ENCODE assay signal across 16 cellular contexts in the genomic region with DNA sequence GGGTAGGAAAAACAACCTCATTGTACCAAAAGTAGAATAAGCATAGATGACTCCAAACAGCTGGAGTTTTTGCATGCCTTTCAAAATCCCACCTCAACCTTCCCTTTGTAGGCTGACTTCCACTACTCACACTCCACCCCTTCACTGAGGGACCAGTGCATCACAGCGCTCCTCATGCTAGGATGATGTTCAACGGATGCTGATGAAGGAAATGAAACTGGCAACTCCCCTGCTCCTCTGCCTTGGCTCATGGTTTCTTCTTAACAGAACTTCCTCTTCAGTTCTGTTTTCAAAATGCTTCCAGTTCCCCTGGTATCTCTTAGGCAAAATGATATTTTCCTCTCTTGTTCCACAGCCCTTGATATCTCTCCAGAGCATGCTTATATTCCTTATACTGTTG. TPM values are rescaled to one million over a fixed set of nuclear protein-coding genes. Genes with fewer than 3 reads are reported as not detected.
"Had no signal": no experiment of that assay in that cellular context is flagged by ENCODE, and none has a peak within 500 bp of the region (broad histone marks: within the 10 kb centered on the region; RNA-seq: fewer than 3 reads in every experiment).

No MANE protein-coding gene starts in this region.

- H3K4me1 ChIP-seq: ascending aorta, uterus had no signal

- DNase-seq: activated CD4-positive, alpha-beta memory T cell treated with anti-CD3 and anti-CD28 coated beads for 36 hours; activated CD4-positive, alpha-beta T cell treated with anti-CD3 and anti-CD28 coated beads for 36 hours; activated CD8-positive, alpha-beta memory T cell treated with anti-CD3 and anti-CD28 coated beads, Interleukin-2, amount 10 ng/mL, durations not matched to agents 7 days and 5 days; activated naive CD4-positive, alpha-beta T cell treated with anti-CD3 and anti-CD28 coated beads, Interleukin-2, amount 10 ng/mL, durations not matched to agents 7 days and 5 days; activated T-cell treated with anti-CD3 and anti-CD28 coated beads, Interleukin-2, amount 50 U/mL, for 24 hours; dermis blood vessel endothelial cell; islet precursor cell; retina; stimulated activated CD4-positive, alpha-beta T cell treated with anti-CD3 and anti-CD28 coated beads, Interleukin-12 subunit alpha, Interleukin-12 subunit beta, amount 100 ng/mL, for 4 hours; tibial artery; uterus had no signal

- H3K36me3 ChIP-seq: uterus had no signal

- H3K9me3 ChIP-seq: ascending aorta, gastroesophageal sphincter, tibial artery, uterus had no signal

- ATAC-seq: activated CD4-positive, alpha-beta T cell treated with anti-CD3 and anti-CD28 coated beads for 36 hours; activated CD8-positive, alpha-beta memory T cell treated with anti-CD3 and anti-CD28 coated beads, Interleukin-2, amount 10 ng/mL, durations not matched to agents 7 days and 5 days; gastroesophageal sphincter; natural killer cell treated with Interleukin-12 subunit alpha and Interleukin-12 subunit beta and Interleukin-15 and Interleukin-18, amount 100 ng/mL, for 72 hours; stimulated activated effector memory CD8-positive, alpha-beta T cell treated with anti-CD3 and anti-CD28 coated beads, Interleukin-12 subunit alpha, Interleukin-12 subunit beta, amount 100 ng/mL, for 72 hours had no signal

- H3K4me3 ChIP-seq: ascending aorta, gastroesophageal sphincter, tibial artery, uterus had no signal

- H3K27ac ChIP-seq: ascending aorta, epithelial cell of prostate, gastroesophageal sphincter, tibial artery, uterus had no signal

- H3K27me3 ChIP-seq: ascending aorta, gastroesophageal sphincter, tibial artery, uterus had no signal

RNA-seq across cellular contexts. Expression of gene LIFR, which starts 29.0 kb away (rescaled TPM):
- total RNA-seq: activated CD8-positive, alpha-beta memory T cell treated with anti-CD3 and anti-CD28 coated beads, Interleukin-2, amount 10 ng/mL, durations not matched to agents 7 days and 5 days; natural killer cell treated with Interleukin-12 subunit alpha and Interleukin-12 subunit beta and Interleukin-15 and Interleukin-18, amount 100 ng/mL, for 72 hours had no signal
